15 cellular contexts compared by ENCODE assay signal in genomic region chr2:218891275-218892135, GRCh38. TPM values are rescaled to one million over a fixed set of nuclear protein-coding genes. Genes with fewer than 3 reads are reported as not detected.
A peak's percentile ranks its signal among the peaks of the same experiment; 100 is the strongest.
DNase-seq lines count a peak whose midpoint lies in the region; ATAC-seq and TF ChIP-seq lines count a peak whose summit lies in the region.
"Had no signal": no experiment of that assay in that cellular context is flagged by ENCODE, and none has a peak within 500 bp of the region (broad histone marks: within the 10 kb centered on the region; RNA-seq: fewer than 3 reads in every experiment).

No MANE protein-coding gene starts in this region.

- peaks cover 15% of the 10 kb centered on the region for H3K4me1 Mint-ChIP-seq in WTC11
- peaks cover 50 to 72% (median 72%) of the 10 kb centered on the region in 3 donors for H3K4me1 Mint-ChIP-seq in naive B cell

- in situ Hi-C loops in GM13976 (cut with MboI; ENCODE audit: low sequenced_read_pairs, unreplicated experiment): no loop called here

- no peak overlapping the region for H3K4me3 Mint-ChIP-seq in WTC11
- H3K4me3 Mint-ChIP-seq in naive B cell: peak overlapping the region; percentile 59 to 91 (median 83)

- H3K27me3 Mint-ChIP-seq in WTC11 (ENCODE audit: low read depth) (peaks cover 99% of the 10 kb centered on the region), naive B cell (no peaks in the 10 kb centered on the region)

- H3K4me1 ChIP-seq in BLaER1 treated with 17β-estradiol and CSF1 and Interleukin-3, amounts not matched to agents 10 nM and 100 nM: peaks cover 25 to 73% (median 55%) of the 10 kb centered on the region in 10 experiments
- H3K4me1 ChIP-seq in colonic mucosa: peaks cover 4% of the 10 kb centered on the region

- peaks cover 0 to 72% (median 25%) of the 10 kb centered on the region in 11 experiments; a peak in 14 of 22 replicates for H4K20me1 ChIP-seq in BLaER1 treated with 17β-estradiol and CSF1 and Interleukin-3, amounts not matched to agents 10 nM and 100 nM

- CTCF ChIA-PET in WTC11 (lab: Charles Lee): interaction anchor here (0.6 to 9.5 kb wide), 10 partner anchors 11 to 1820 kb away, joined by 3 to 422 read pairs (median 5); partner anchors contain the start of gene WNT10A

- H3K36me3 ChIP-seq in BLaER1 treated with 17β-estradiol and CSF1 and Interleukin-3, amounts not matched to agents 10 nM and 100 nM: no peaks in the 10 kb centered on the region
- no peaks in the 10 kb centered on the region for H3K36me3 ChIP-seq in colonic mucosa
- H3K36me3 ChIP-seq: upper lobe of left lung had no signal

- H3K36me3 Mint-ChIP-seq in WTC11 (no peaks in the 10 kb centered on the region), naive B cell (no peaks in the 10 kb centered on the region)

- ATAC-seq in WTC11 (no peak), naive B cell (ENCODE audit: low read depth in 2 of 2) (no peak), HG03097 (IDR thresholded peaks at IDR 0.05; ENCODE audit: low FRiP score, unreplicated experiment) (no peak)

- intact Hi-C loops in colonic mucosa (cut with DNase I): no loop called here

- POLR2A ChIA-PET in WTC11 (lab: Charles Lee): interaction anchor here (0.6 to 0.9 kb wide), 2 partner anchors 70 to 81 kb away, joined by 3 to 5 read pairs; no protein-coding TSS in a partner anchor

- H3K4me3 ChIP-seq in BLaER1 treated with 17β-estradiol and CSF1 and Interleukin-3, amounts not matched to agents 10 nM and 100 nM: no peak overlapping the region
- no peak overlapping the region for H3K4me3 ChIP-seq in colonic mucosa

- no peak overlapping the region for H3K9ac ChIP-seq in BLaER1 treated with 17β-estradiol and CSF1 and Interleukin-3, amounts not matched to agents 10 nM and 100 nM
- H3K9ac ChIP-seq in colonic mucosa (ENCODE audit: low read depth in 2 of 2, low read length in 2 of 2): no peak overlapping the region

- H3K9me3 ChIP-seq in BLaER1 treated with 17β-estradiol and CSF1 and Interleukin-3, amounts not matched to agents 10 nM and 100 nM (replicated peaks in 1 of 11): no peaks in the 10 kb centered on the region
- H3K9me3 ChIP-seq in colonic mucosa: no peaks in the 10 kb centered on the region
- H3K9me3 ChIP-seq: upper lobe of left lung had no signal

- DNase-seq in GM13976 (ENCODE audit: low spot score): peak; percentile 13
- peak; percentile 6 for DNase-seq in WTC11 (ENCODE audit: low spot score)
- DNase-seq in naive B cell: no peak
- no peak for DNase-seq in GOT3 (lab: John Stamatoyannopoulos, UW)
- no peak for DNase-seq in colonic mucosa
- DNase-seq in NCI-H345 treated with DMSO at 0.1 percent for 48 hours (lab: John Stamatoyannopoulos, UW; ENCODE audit: unreplicated experiment): no peak
- DNase-seq: NCI-H510A treated with DMSO at 0.1 percent for 48 hours; RPMI8226; stimulated activated CD4-positive, alpha-beta T cell treated with anti-CD3 and anti-CD28 coated beads, Interleukin-1b, Interleukin-23, amount 100 ng/mL, for 48 hours; stimulated activated CD8-positive, alpha-beta memory T cell treated with anti-CD3 and anti-CD28 coated beads, Interleukin-4, amount 100 ng/mL, for 48 hours; T1000 had no signal

- H3K27me3 ChIP-seq in BLaER1 treated with 17β-estradiol and CSF1 and Interleukin-3, amounts not matched to agents 10 nM and 100 nM: peaks cover 0 to 62% (median 21%) of the 10 kb centered on the region in 11 experiments; a peak in 16 of 22 replicates
- H3K27me3 ChIP-seq in colonic mucosa: peaks cover 19% of the 10 kb centered on the region

- H3K9me3 Mint-ChIP-seq in WTC11 (no peaks in the 10 kb centered on the region), naive B cell (no peaks in the 10 kb centered on the region)

- H3K4me2 ChIP-seq in BLaER1 treated with 17β-estradiol and CSF1 and Interleukin-3, amounts not matched to agents 10 nM and 100 nM: peak overlapping the region in 7 of 11 experiments; percentile 24 to 99 (median 97); a peak in 13 of 22 replicates

- H3K27ac Mint-ChIP-seq in WTC11 (no peak overlapping the region), naive B cell (peak overlapping the region; percentile 97 to 100 (median 99))

- TF ChIP-seq CTCF in GM13976 (IDR thresholded peaks at IDR 0.05; ENCODE audit: borderline replicate concordance, control extremely low read depth, extremely low read depth, insufficient read depth, missing control alignments): no peak
- TF ChIP-seq CTCF in WTC11 (IDR thresholded peaks at IDR 0.05): no peak
- no peak for TF ChIP-seq CTCF in colonic mucosa (IDR thresholded peaks at IDR 0.05)

- H3K27ac ChIP-seq in BLaER1 treated with 17β-estradiol and CSF1 and Interleukin-3, amounts not matched to agents 10 nM and 100 nM: peak overlapping the region in 2 of 11 experiments; percentile 18 to 75; a peak in 2 of 22 replicates
- H3K27ac ChIP-seq in colonic mucosa: no peak overlapping the region

TF ChIP-seq in WTC11, 78 proteins besides CTCF, POLR2A, EP300 and RAD21:
- TF ChIP-seq FOXK1 (CRISPR knock-in tag; IDR thresholded peaks at IDR 0.05) (no peak), MYBL2 (CRISPR knock-in tag; IDR thresholded peaks at IDR 0.05) (no peak), ZNF232 (CRISPR knock-in tag; IDR thresholded peaks at IDR 0.05) (no peak)
TF ChIP-seq in WTC11: peak in this region for 0.

RNA-seq across cellular contexts. Expression of gene WNT10A, which starts 10.9 kb away (rescaled TPM):
- not detected in 3 replicates for total RNA-seq in WTC11 (2021)
- polyA plus RNA-seq in naive B cell (ENCODE audit: low read depth in 6 of 6): 10 to 100 TPM in 3 of 6 donors, 1 to 10 TPM in 3; 6.4 to 23.9 (median 10.7) TPM
- total RNA-seq in colonic mucosa: under 1 TPM; 0.44 to 0.61 TPM
- polyA plus RNA-seq: BJ had no signal

RNA-seq across cellular contexts. Expression of gene WNT6, which starts 31.9 kb away (rescaled TPM):
- not detected in 3 replicates for total RNA-seq in WTC11 (2021)
- polyA plus RNA-seq in naive B cell (ENCODE audit: low read depth in 6 of 6): under 1 TPM in 4 of 6 donors, not detected in 2; 0.44 to 0.79 (median 0.57) TPM
- under 1 TPM; 0.25 to 0.37 TPM for total RNA-seq in colonic mucosa
- polyA plus RNA-seq: BJ had no signal

RNA-seq across cellular contexts. Expression of gene PRKAG3, which starts 59.9 kb away (rescaled TPM):
- not detected in 3 replicates for total RNA-seq in WTC11 (2021)
- not detected for polyA plus RNA-seq in naive B cell (ENCODE audit: low read depth in 6 of 6)
- not detected for total RNA-seq in colonic mucosa
- total RNA-seq: upper lobe of left lung had no signal
- polyA plus RNA-seq: BJ had no signal

Comparison
In these comparisons a context has a peak if more than half of its experiments do, and no peak if none do; other contexts are left out.
1. DNase-seq: peak in GM13976 (single experiment) and WTC11 (single experiment); none in naive B cell (single experiment), GOT3 (single experiment), colonic mucosa (single experiment) and NCI-H345 treated with DMSO at 0.1 percent for 48 hours (single experiment).